Comparison of ENCODE assay signal across 19 cellular contexts in the genomic region with DNA sequence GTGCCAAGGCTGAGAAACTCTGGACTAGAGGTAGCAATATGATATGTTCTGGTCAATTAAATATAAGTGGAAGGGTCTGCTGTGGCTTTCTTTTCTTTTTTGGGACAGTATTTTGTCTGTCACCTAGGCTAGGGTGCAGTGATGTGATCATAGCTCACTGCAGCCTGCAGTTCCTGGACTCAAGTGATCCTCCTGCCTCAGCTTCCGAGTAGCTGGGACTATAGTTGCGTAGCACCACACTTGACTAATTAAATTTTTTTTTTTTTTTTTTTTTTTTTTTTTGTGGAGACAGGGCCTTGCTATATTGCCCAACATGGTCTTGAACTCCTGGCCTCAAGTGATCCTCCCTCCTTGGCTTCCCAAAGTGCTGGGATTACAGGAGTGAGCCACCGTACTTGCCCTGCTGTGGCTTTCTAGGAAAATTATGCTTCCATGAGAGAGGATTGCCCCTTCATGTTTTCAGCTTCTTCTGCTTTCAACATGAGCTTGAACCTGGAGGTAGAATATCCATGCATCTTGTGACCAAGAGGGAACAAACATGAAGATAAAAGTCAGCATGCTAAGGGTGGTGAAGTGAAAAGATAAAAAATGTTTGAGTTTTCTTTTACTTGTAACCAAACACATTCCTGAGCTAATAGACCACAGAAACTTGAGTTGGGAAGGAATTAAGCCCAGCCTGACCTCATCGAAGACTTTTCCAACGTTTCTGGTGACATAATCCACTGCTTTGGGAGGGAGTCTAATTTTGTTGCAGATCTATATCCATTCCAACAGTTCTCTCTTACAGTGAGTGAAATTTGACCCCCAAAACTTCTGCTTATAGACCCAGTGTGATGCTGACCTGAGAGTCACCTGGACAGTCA.
DNase-seq lines count a peak whose midpoint lies in the region; ATAC-seq and TF ChIP-seq lines count a peak whose summit lies in the region.
"Had no signal": no experiment of that assay in that cellular context is flagged by ENCODE, and none has a peak within 500 bp of the region (broad histone marks: within the 10 kb centered on the region; RNA-seq: fewer than 3 reads in every experiment).

No MANE protein-coding gene starts in this region.

- no peak overlapping the region for H3K27ac ChIP-seq in suprapubic skin
- H3K27ac ChIP-seq: KMS-11, neutrophil, sigmoid colon had no signal

- no peaks in the 10 kb centered on the region for H3K36me3 ChIP-seq in suprapubic skin
- H3K36me3 ChIP-seq: neutrophil, sigmoid colon had no signal

- no peak for ATAC-seq in GM18511 (IDR thresholded peaks at IDR 0.05; ENCODE audit: unreplicated experiment)
- ATAC-seq in HG03175 (IDR thresholded peaks at IDR 0.05; ENCODE audit: unreplicated experiment), result no peak
- ATAC-seq in GM18502 (IDR thresholded peaks at IDR 0.05; ENCODE audit: poor library complexity, unreplicated experiment), result no peak

- no peak for TF ChIP-seq CTCF in suprapubic skin (IDR thresholded peaks at IDR 0.05)

- no peaks in the 10 kb centered on the region for H3K27me3 ChIP-seq in suprapubic skin
- H3K27me3 ChIP-seq: neutrophil, sigmoid colon had no signal

- in situ Hi-C loops in Caki2 (cut with HindIII; ENCODE audit: low pct_unique_long_range_greater_than_20kb, low sequenced_read_pairs), result no loop called here

- H3K4me1 ChIP-seq in suprapubic skin, result peaks cover 6% of the 10 kb centered on the region
- H3K4me1 ChIP-seq: sigmoid colon had no signal

- WGBS in suprapubic skin, result 71% methylated on average over 5 of the region's 5 CpGs

- TF ChIP-seq POLR2A in suprapubic skin (IDR thresholded peaks at IDR 0.05), result no peak

- TF ChIP-seq EP300 in suprapubic skin (IDR thresholded peaks at IDR 0.05), result no peak

- H3K4me3 ChIP-seq in suprapubic skin, result no peak overlapping the region
- H3K4me3 ChIP-seq: sigmoid colon had no signal

- DNase-seq in Caki2 (ENCODE audit: low read depth) (peak; percentile 56), LHCN-M2 (ENCODE audit: low read depth) (peak; percentile 30), fibroblast of peridontal ligament (ENCODE audit: extremely low read depth) (peak; percentile 80), myocyte (ENCODE audit: low read depth) (peak; percentile 62), suprapubic skin (ENCODE audit: low spot score in 2 of 2) (no peak)
- DNase-seq: activated CD4-positive, alpha-beta T cell treated with anti-CD3 and anti-CD28 coated beads, Interleukin-2, amount 50 U/mL, for 48 hours; activated naive CD4-positive, alpha-beta T cell treated with anti-CD3 and anti-CD28 coated beads, Interleukin-2, amount 50 U/mL, for 16 hours; activated T-cell treated with anti-CD3 and anti-CD28 coated beads, Interleukin-2, amount 50 U/mL, for 24 hours; central memory CD4-positive, alpha-beta T cell; endodermal cell; GF-D8; NCI-H1105 treated with DMSO at 0.1 percent for 48 hours; NCI-H2171 treated with DMSO at 0.1 percent for 48 hours; sigmoid colon had no signal

- H3K9me3 ChIP-seq in suprapubic skin, result no peaks in the 10 kb centered on the region
- H3K9me3 ChIP-seq: neutrophil, sigmoid colon had no signal

Comparison
In these comparisons a context has a peak if more than half of its experiments do, and no peak if none do; other contexts are left out.
1. DNase-seq: peak in Caki2 (single experiment), LHCN-M2 (single experiment), fibroblast of peridontal ligament (single experiment) and myocyte (single experiment); none in suprapubic skin (0 of 2).